Comparison of ENCODE assay signal across 22 cellular contexts in genomic region chr18:50301074-50301473, GRCh38. TPM values are rescaled to one million over a fixed set of nuclear protein-coding genes. Genes with fewer than 3 reads are reported as not detected.
"Had no signal": no experiment of that assay in that cellular context is flagged by ENCODE, and none has a peak within 500 bp of the region (broad histone marks: within the 10 kb centered on the region; RNA-seq: fewer than 3 reads in every experiment).

No MANE protein-coding gene starts in this region.

- H3K27ac ChIP-seq: left ventricle myocardium inferior, ovary, right atrium auricular region, right lobe of liver, tibial nerve, uterus had no signal

- H3K27me3 ChIP-seq: ovary, right lobe of liver had no signal

- H3K4me3 ChIP-seq: left ventricle myocardium inferior, lung, mucosa of descending colon, ovary, right atrium auricular region, right lobe of liver, smooth muscle cell, tibial nerve, uterus had no signal

- ATAC-seq: mucosa of descending colon; naive thymus-derived CD4-positive, alpha-beta T cell; natural killer cell treated with Interleukin-12 subunit alpha and Interleukin-12 subunit beta and Interleukin-15 and Interleukin-18, amount 100 ng/mL, for 72 hours; right lobe of liver; stimulated activated memory B cell treated with anti-CD40 and anti-IgM and Interleukin-4, amounts not matched to agents 10 μg/mL and 1 μg/mL and 100 μg/mL, for 72 hours; stimulated activated naive CD8-positive, alpha-beta T cell treated with anti-CD3 and anti-CD28 coated beads, Interleukin-15, amount 100 ng/mL, for 72 hours had no signal

- H3K9me3 ChIP-seq: ovary, right atrium auricular region, tibial nerve, uterus had no signal

- H3K4me2 ChIP-seq: smooth muscle cell had no signal

- H3K36me3 ChIP-seq: left ventricle myocardium inferior, ovary, right atrium auricular region, right lobe of liver, tibial nerve, uterus had no signal

- H3K4me1 ChIP-seq: right lobe of liver had no signal

- DNase-seq: islet precursor cell; left ventricle myocardium inferior; midbrain; mucosa of descending colon; naive thymus-derived CD4-positive, alpha-beta T cell; ovary; right lobe of liver; stimulated activated CD4-positive, alpha-beta T cell treated with anti-CD3 and anti-CD28 coated beads, Interleukin-1b, Interleukin-23, amount 100 ng/mL, for 48 hours; stimulated activated CD4-positive, alpha-beta T cell treated with anti-CD3 and anti-CD28 coated beads, Interleukin-2, amount 100 ng/mL, for 48 hours; stimulated activated CD4-positive, alpha-beta T cell treated with anti-CD3 and anti-CD28 coated beads, Interleukin-4, amount 100 ng/mL, for 4 hours; stimulated activated CD8-positive, alpha-beta memory T cell treated with anti-CD3 and anti-CD28 coated beads, Interleukin-4, amount 100 ng/mL, for 48 hours; stimulated activated naive CD4-positive, alpha-beta T cell treated with Interleukin-2 at 50 U/mL for 16 hours; stimulated activated naive CD8-positive, alpha-beta T cell treated with anti-CD3 and anti-CD28 coated beads, Interleukin-15, amount 100 ng/mL, for 72 hours; substantia nigra; uterus had no signal

RNA-seq across cellular contexts. Expression of gene CFAP53, which starts 34.8 kb away (rescaled TPM):
- total RNA-seq: skeletal muscle tissue had no signal
